Comparison of ENCODE assay signal across 19 cellular contexts in genomic region chr11:121082670-121083069, GRCh38. TPM values are rescaled to one million over a fixed set of nuclear protein-coding genes. Genes with fewer than 3 reads are reported as not detected.
DNase-seq lines count a peak whose midpoint lies in the region; ATAC-seq, FAIRE-seq and TF ChIP-seq lines count a peak whose summit lies in the region.
"Had no signal": no experiment of that assay in that cellular context is flagged by ENCODE, and none has a peak within 500 bp of the region (broad histone marks: within the 10 kb centered on the region; RNA-seq: fewer than 3 reads in every experiment).

No MANE protein-coding gene starts in this region.

- 0 out of 4 replicates have a peak, but pooled peaks cover 0 to 3% of the 10 kb centered on the region in 2 experiments for H3K36me3 ChIP-seq in GM12878 (ENCODE audit: control insufficient read depth in 2 of 2, insufficient read depth in 2 of 2, low read length in 1 of 2)
- no peaks in the 10 kb centered on the region for H3K36me3 ChIP-seq in mucosa of descending colon (ENCODE audit: low read depth)

- no peak overlapping the region for H2AFZ ChIP-seq in GM12878 (ENCODE audit: control insufficient read depth, low read depth, low read length)

- no peaks in the 10 kb centered on the region for H3K9me3 ChIP-seq in GM12878 (replicated peaks; ENCODE audit: control insufficient read depth, insufficient read depth, low read length)
- H3K9me3 ChIP-seq in mucosa of descending colon, result no peaks in the 10 kb centered on the region
- H3K9me3 ChIP-seq: BLaER1, body of pancreas had no signal

- FAIRE-seq in GM12878 (lab: Jason Lieb, UNC), result no peak

- TF ChIP-seq EP300 in GM12878 (IDR thresholded peaks at IDR 0.05; ENCODE audit: borderline replicate concordance in 1 of 2, control insufficient read depth in 1 of 2, low read depth in 2 of 2, low read length in 2 of 2), result no peak

- no peaks in the 10 kb centered on the region for H3K79me2 ChIP-seq in GM12878 (ENCODE audit: control insufficient read depth, insufficient read depth, low read length)

- no peak overlapping the region for H3K27ac ChIP-seq in GM12878 (ENCODE audit: control insufficient read depth, insufficient read depth)
- H3K27ac ChIP-seq: BLaER1, body of pancreas had no signal

- RAD21 ChIA-PET in GM12878 (lab: Charles Lee; ENCODE audit: unreplicated experiment), result no interaction called here

- BruUV-seq in GM12878 (replicated peaks; lab: Mats Ljungman, UMichigan), result no TSS peak

- no peaks in the 10 kb centered on the region for H4K20me1 ChIP-seq in GM12878 (ENCODE audit: control insufficient read depth, insufficient read depth)

- H3K27me3 Mint-ChIP-seq in osteocyte (ENCODE audit: unreplicated experiment), result no peaks in the 10 kb centered on the region

- H3K27ac Mint-ChIP-seq in osteocyte (ENCODE audit: unreplicated experiment), result no peak overlapping the region
- H3K27ac Mint-ChIP-seq: stimulated activated effector memory CD8-positive, alpha-beta T cell treated with anti-CD3 and anti-CD28 coated beads, Interleukin-12 subunit alpha, Interleukin-12 subunit beta, amount 100 ng/mL, for 72 hours had no signal

- H3K9ac ChIP-seq in GM12878 (ENCODE audit: control insufficient read depth, insufficient read depth, low read length), result no peak overlapping the region
- H3K9ac ChIP-seq: BLaER1 had no signal

- no peak for TF ChIP-seq CTCF in AG10803 (conservative IDR thresholded peaks at IDR 0.05; ENCODE audit: low read length)
- TF ChIP-seq CTCF in GM12878 (IDR thresholded peaks at IDR 0.05 in 2 of 3, conservative IDR thresholded peaks at IDR 0.05 in 1 of 3; ENCODE audit: control insufficient read depth in 2 of 3, extremely low read depth in 1 of 3, insufficient read depth in 1 of 3, low read depth in 3 of 3, low read length in 3 of 3), result no peak
- no peak for TF ChIP-seq CTCF in mucosa of descending colon (IDR thresholded peaks at IDR 0.05)
- TF ChIP-seq CTCF in osteocyte (IDR thresholded peaks at IDR 0.05), result no peak

- H3K4me3 ChIP-seq in AG10803 (ENCODE audit: low read length) (no peak overlapping the region), GM12878 (no peak overlapping the region), mucosa of descending colon (no peak overlapping the region)
- H3K4me3 ChIP-seq: BLaER1, body of pancreas had no signal

- peaks cover 3% of the 10 kb centered on the region for H3K4me1 Mint-ChIP-seq in osteocyte (ENCODE audit: unreplicated experiment)
- H3K4me1 Mint-ChIP-seq: stimulated activated effector memory CD8-positive, alpha-beta T cell treated with anti-CD3 and anti-CD28 coated beads, Interleukin-12 subunit alpha, Interleukin-12 subunit beta, amount 100 ng/mL, for 72 hours had no signal

- no peaks in the 10 kb centered on the region for H3K4me1 ChIP-seq in GM12878 (ENCODE audit: control insufficient read depth, insufficient read depth, low read length)
- no peaks in the 10 kb centered on the region for H3K4me1 ChIP-seq in mucosa of descending colon (ENCODE audit: low read depth)
- H3K4me1 ChIP-seq: BLaER1, body of pancreas had no signal

- POLR2A ChIA-PET in HEK293T (lab: Yijun Ruan, JAX), result no interaction called here
- POLR2A ChIA-PET in GM12878 (lab: Charles Lee), result no interaction called here

- no peaks in the 10 kb centered on the region for H3K9me3 Mint-ChIP-seq in osteocyte (ENCODE audit: unreplicated experiment)
- H3K9me3 Mint-ChIP-seq: stimulated activated effector memory CD8-positive, alpha-beta T cell treated with anti-CD3 and anti-CD28 coated beads, Interleukin-12 subunit alpha, Interleukin-12 subunit beta, amount 100 ng/mL, for 72 hours had no signal

- whole genome bisulfite sequencing in GM12878 (ENCODE audit: insufficient coverage, insufficient replicate concordance, low lambda C conversion rate, missing lambda C conversion rate), result 100% methylated on average over 1 of the region's 1 CpG

- intact Hi-C loops in GM12878 (cut with micrococcal nuclease; ENCODE audit: unreplicated experiment) (no loop called here), mucosa of descending colon (cut with DNase I, micrococcal nuclease) (no loop called here), posterior vena cava (cut with DNase I) (no loop called here)

- peak; percentile 5 for DNase-seq in AG10803 (ENCODE audit: low read depth)
- peak; percentile 21 for DNase-seq in HEK293T (ENCODE audit: extremely low spot score)
- DNase-seq in GM12878 (ENCODE audit: low read depth, low spot score), result no peak
- peak; percentile 85 for DNase-seq in left kidney (ENCODE audit: low read depth, low spot score)
- DNase-seq in mucosa of descending colon, result no peak
- DNase-seq in activated gamma-delta T cell treated with Interleukin-2 at 50 U/mL for 16 hours, result no peak
- DNase-seq in posterior vena cava (ENCODE audit: low spot score), result no peak
- no peak for DNase-seq in osteocyte (ENCODE audit: extremely low spot score, unreplicated experiment)
- DNase-seq: activated gamma-delta T cell; body of pancreas; DMS79; effector CD4-positive, alpha-beta T cell; HCEC 1CT; KG1; NCI-H1694; NCI-H510A; occipital lobe had no signal

- no peak for TF ChIP-seq RAD21 in GM12878 (IDR thresholded peaks at IDR 0.05; ENCODE audit: insufficient read depth, low read depth, low read length)

- H3K27me3 ChIP-seq in GM12878 (replicated peaks in 1 of 2; ENCODE audit: control insufficient read depth in 2 of 2, insufficient read depth in 2 of 2, low read length in 1 of 2), result no peaks in the 10 kb centered on the region
- H3K27me3 ChIP-seq: BLaER1, body of pancreas had no signal

- in situ Hi-C loops in GM12878 (cut with MboI), result no loop called here

- no peak for TF ChIP-seq POLR2A in GM12878 (IDR thresholded peaks at IDR 0.05; ENCODE audit: low read depth, low read length)

- CTCF ChIA-PET in HEK293T (lab: Yijun Ruan, JAX), result no interaction called here
- CTCF ChIA-PET in GM12878 (lab: Yijun Ruan, JAX), result interaction anchor here (0.8 kb wide), 1 partner anchor 112 kb away, joined by 3 read pairs; no protein-coding TSS in a partner anchor

- ATAC-seq in GM12878 (no peak), mucosa of descending colon (no peak)
- ATAC-seq: body of pancreas; stimulated activated effector memory CD8-positive, alpha-beta T cell treated with anti-CD3 and anti-CD28 coated beads, Interleukin-12 subunit alpha, Interleukin-12 subunit beta, amount 100 ng/mL, for 72 hours had no signal

- no peak overlapping the region for H3K4me2 ChIP-seq in GM12878 (ENCODE audit: control insufficient read depth, insufficient read depth)
- H3K4me2 ChIP-seq: BLaER1 had no signal

- no peak overlapping the region for H3K4me3 Mint-ChIP-seq in osteocyte (ENCODE audit: unreplicated experiment)
- H3K4me3 Mint-ChIP-seq: stimulated activated effector memory CD8-positive, alpha-beta T cell treated with anti-CD3 and anti-CD28 coated beads, Interleukin-12 subunit alpha, Interleukin-12 subunit beta, amount 100 ng/mL, for 72 hours had no signal

- H3K36me3 Mint-ChIP-seq in osteocyte (ENCODE audit: unreplicated experiment), result peaks cover 36% of the 10 kb centered on the region

- SMC1A ChIA-PET in GM12878 (lab: Charles Lee; ENCODE audit: uncharacterized antibody, unreplicated experiment), result interaction anchor here (1.1 kb wide), 1 partner anchor 16 kb away, joined by 3 read pairs; no protein-coding TSS in a partner anchor

TF ChIP-seq in HEK293T, 16 proteins besides CTCF, POLR2A, EP300 and RAD21 (continues in another document):
- no peak for TF ChIP-seq ARNT (IDR thresholded peaks at IDR 0.05)
- TF ChIP-seq L3MBTL2 (conservative IDR thresholded peaks at IDR 0.05), result no peak
- TF ChIP-seq SP1 (IDR thresholded peaks at IDR 0.05), result no peak

TF ChIP-seq in GM12878, 131 proteins besides CTCF, POLR2A, EP300 and RAD21 (continues in another document):
- TF ChIP-seq EZH2 (IDR thresholded peaks at IDR 0.05; ENCODE audit: borderline replicate concordance, control insufficient read depth, low read depth, low read length), result no peak
- no peak for TF ChIP-seq MTA3 (IDR thresholded peaks at IDR 0.05; ENCODE audit: borderline replicate concordance, low read length)

RNA-seq across cellular contexts. Expression of gene TECTA, which starts 18.4 kb away (rescaled TPM):
- total RNA-seq in GM12878 (2013; cell fraction: nucleolus; rRNA removed), result 0.88 and 0.98 TPM in 2 replicates
- total RNA-seq in GM12878 (2014; rRNA removed), result 0.05 and 0.06 TPM in 2 replicates
- 0.04 and 0.05 TPM in 2 replicates for total RNA-seq in GM12878 (2014; rRNA removed; fragmentation: Illumina TruSeq; extraction: Trizol)
- total RNA-seq in GM12878 (2021), result 0.05 and 0.11 TPM in 2 replicates
- 0.08 TPM for polyA plus RNA-seq in GM12878 (2011; ENCODE audit: low read depth)
- 0.14 and 0.20 TPM in 2 replicates for polyA plus RNA-seq in GM12878 (2011; rRNA removed)
- polyA plus RNA-seq in GM12878 (2011; cell fraction: cytosol; rRNA removed), result 0.23 and 0.30 TPM in 2 replicates
- polyA plus RNA-seq in GM12878 (2011; cell fraction: nucleus; rRNA removed), result 0.67 and 1.0 TPM in 2 replicates
- 0.07 and 0.10 TPM in 2 replicates for polyA plus RNA-seq in GM12878 (2012)
- 0.12 and 0.16 TPM in 2 replicates for polyA plus RNA-seq in GM12878 (2014; fragmentation: Illumina TruSeq; extraction: Trizol)
- under 1 TPM in 1 of 2 experiments, not detected in 1; under 0.01 TPM for polyA plus RNA-seq in GM12878 (2014; fragmentation: Nextera tagmentation; extraction: Ambion mirVana)
- 0.13 and 0.58 TPM in 2 replicates for polyA plus RNA-seq in GM12878 (2014; rRNA removed)
- polyA plus RNA-seq in GM12878 (2016; fragmentation: Nextera tagmentation; extraction: Ambion mirVana), result under 1 TPM; 0.03 to 0.04 TPM
- polyA minus RNA-seq in GM12878 (2011; rRNA and poly(A)+ RNA removed), result 0.29 and 0.41 TPM in 2 replicates
- polyA minus RNA-seq in GM12878 (2011; cell fraction: cytosol; rRNA and poly(A)+ RNA removed), result not detected in 2 replicates
- polyA minus RNA-seq in GM12878 (2011; cell fraction: nucleus; rRNA and poly(A)+ RNA removed), result 0.48 and 0.57 TPM in 2 replicates
- under 1 TPM; 0.20 to 0.82 (median 0.39) TPM for total RNA-seq in mucosa of descending colon
- total RNA-seq in posterior vena cava, result under 1 TPM; 0.62 to 0.83 TPM
- total RNA-seq in osteocyte, result 0.94 and 1.3 TPM in 2 replicates

RNA-seq across cellular contexts. Expression of gene TBCEL, which starts 58.8 kb away (rescaled TPM):
- 48.2 and 52.9 TPM in 2 replicates for total RNA-seq in GM12878 (2013; cell fraction: nucleolus; rRNA removed)
- 6.0 and 9.6 TPM in 2 replicates for total RNA-seq in GM12878 (2014; rRNA removed)
- 8.6 and 8.8 TPM in 2 replicates for total RNA-seq in GM12878 (2014; rRNA removed; fragmentation: Illumina TruSeq; extraction: Trizol)
- total RNA-seq in GM12878 (2021), result 9.9 and 10.9 TPM in 2 replicates
- 3.1 TPM for polyA plus RNA-seq in GM12878 (2011; ENCODE audit: low read depth)
- polyA plus RNA-seq in GM12878 (2011; rRNA removed), result 10.4 and 16.2 TPM in 2 replicates
- 4.1 and 4.4 TPM in 2 replicates for polyA plus RNA-seq in GM12878 (2011; cell fraction: cytosol; rRNA removed)
- polyA plus RNA-seq in GM12878 (2011; cell fraction: nucleus; rRNA removed), result 12.2 and 12.7 TPM in 2 replicates
- polyA plus RNA-seq in GM12878 (2012), result 4.8 and 5.0 TPM in 2 replicates
- polyA plus RNA-seq in GM12878 (2014; fragmentation: Illumina TruSeq; extraction: Trizol), result 8.5 and 9.3 TPM in 2 replicates
- polyA plus RNA-seq in GM12878 (2014; fragmentation: Nextera tagmentation; extraction: Ambion mirVana), result 1 to 10 TPM; 2.0 to 2.3 TPM
- polyA plus RNA-seq in GM12878 (2014; rRNA removed), result 6.1 and 8.5 TPM in 2 replicates
- 1 to 10 TPM; 4.3 to 9.6 TPM for polyA plus RNA-seq in GM12878 (2016; fragmentation: Nextera tagmentation; extraction: Ambion mirVana)
- polyA minus RNA-seq in GM12878 (2011; rRNA and poly(A)+ RNA removed), result 18.0 and 36.5 TPM in 2 replicates
- polyA minus RNA-seq in GM12878 (2011; cell fraction: cytosol; rRNA and poly(A)+ RNA removed), result 3.1 and 9.0 TPM in 2 replicates
- polyA minus RNA-seq in GM12878 (2011; cell fraction: nucleus; rRNA and poly(A)+ RNA removed), result 19.9 and 27.7 TPM in 2 replicates
- total RNA-seq in mucosa of descending colon, result 10 to 100 TPM; 11.7 to 36.5 (median 12.8) TPM
- 10 to 100 TPM; 30.8 to 32.7 TPM for total RNA-seq in posterior vena cava
- total RNA-seq in osteocyte, result 40.4 and 43.4 TPM in 2 replicates

Comparison
In these comparisons a context has a peak if more than half of its experiments do, and no peak if none do; other contexts are left out.
1. DNase-seq: peak in AG10803 (single experiment), HEK293T (single experiment) and left kidney (single experiment); none in GM12878 (single experiment), mucosa of descending colon (0 of 3), activated gamma-delta T cell treated with Interleukin-2 at 50 U/mL for 16 hours (single experiment), posterior vena cava (single experiment) and osteocyte (single experiment).